18 cellular contexts compared by ENCODE assay signal in the genomic region with DNA sequence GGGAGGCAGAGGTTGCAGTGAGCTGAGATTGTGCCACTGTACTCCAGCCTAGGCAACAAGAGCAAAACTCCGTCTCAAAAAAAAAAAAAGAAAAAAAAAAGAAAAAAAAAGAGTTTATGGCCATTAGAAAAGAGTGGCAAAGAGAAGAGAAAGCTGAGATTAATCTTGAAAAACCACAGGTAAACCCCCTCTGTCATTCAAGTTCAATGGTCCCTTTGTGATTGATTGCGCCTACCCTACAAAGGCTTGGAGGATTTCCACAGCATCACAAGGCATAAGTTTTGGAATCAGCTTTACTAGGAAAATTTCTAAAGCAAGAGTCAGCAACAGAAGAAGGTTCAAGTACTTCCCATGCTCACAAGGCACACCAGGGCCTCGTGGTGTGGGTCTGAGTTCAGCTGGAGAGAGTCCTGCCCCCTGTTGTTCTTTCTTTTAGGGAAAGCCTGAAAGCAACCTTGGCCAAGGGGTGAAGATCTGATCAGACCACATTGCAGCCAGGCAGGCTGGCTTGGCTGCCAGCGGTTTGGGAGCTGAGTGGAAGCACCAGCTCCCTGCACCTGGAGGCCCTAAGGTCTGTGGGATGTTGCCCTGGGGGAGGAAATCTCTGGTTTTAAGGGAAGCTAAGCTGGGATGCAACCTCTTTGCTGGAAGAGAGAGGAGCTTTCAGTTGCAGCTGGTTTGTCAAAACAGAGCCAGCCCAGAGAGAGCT. TPM values are rescaled to one million over a fixed set of nuclear protein-coding genes. Genes with fewer than 3 reads are reported as not detected.
DNase-seq lines count a peak whose midpoint lies in the region; ATAC-seq and TF ChIP-seq lines count a peak whose summit lies in the region.
"Had no signal": no experiment of that assay in that cellular context is flagged by ENCODE, and none has a peak within 500 bp of the region (broad histone marks: within the 10 kb centered on the region; RNA-seq: fewer than 3 reads in every experiment).

No MANE protein-coding gene starts in this region.

- H3K36me3 Mint-ChIP-seq in endodermal cell (ENCODE audit: low read depth) (no peaks in the 10 kb centered on the region), nephron (ENCODE audit: low read depth) (no peaks in the 10 kb centered on the region)
- H3K36me3 Mint-ChIP-seq in activated CD8-positive, alpha-beta memory T cell treated with anti-CD3 and anti-CD28 coated beads, Interleukin-2, amount 10 ng/mL, durations not matched to agents 7 days and 5 days, result no peaks in the 10 kb centered on the region
- H3K36me3 Mint-ChIP-seq: CD14-positive monocyte; CD8-positive, alpha-beta T cell had no signal

- ATAC-seq in lower lobe of right lung, result no peak
- no peak for ATAC-seq in activated CD8-positive, alpha-beta memory T cell treated with anti-CD3 and anti-CD28 coated beads, Interleukin-2, amount 10 ng/mL, durations not matched to agents 7 days and 5 days
- ATAC-seq in HG03439 (IDR thresholded peaks at IDR 0.05; ENCODE audit: unreplicated experiment), result no peak
- ATAC-seq: CD8-positive, alpha-beta T cell had no signal

- no peaks in the 10 kb centered on the region for H3K4me1 Mint-ChIP-seq in endodermal cell
- H3K4me1 Mint-ChIP-seq in nephron, result peaks cover 25% of the 10 kb centered on the region
- H3K4me1 Mint-ChIP-seq in activated CD8-positive, alpha-beta memory T cell treated with anti-CD3 and anti-CD28 coated beads, Interleukin-2, amount 10 ng/mL, durations not matched to agents 7 days and 5 days, result no peaks in the 10 kb centered on the region
- H3K4me1 Mint-ChIP-seq: CD14-positive monocyte had no signal

- no peaks in the 10 kb centered on the region for H3K9me3 ChIP-seq in endodermal cell (ENCODE audit: control insufficient read depth, low read length)
- H3K9me3 ChIP-seq in lower lobe of right lung, result no peaks in the 10 kb centered on the region

- H3K36me3 ChIP-seq in endodermal cell (ENCODE audit: control insufficient read depth, insufficient read depth, low read length), result no peaks in the 10 kb centered on the region
- H3K36me3 ChIP-seq in lower lobe of right lung, result no peaks in the 10 kb centered on the region

- H3K9me3 Mint-ChIP-seq in endodermal cell, result no peaks in the 10 kb centered on the region
- no peaks in the 10 kb centered on the region for H3K9me3 Mint-ChIP-seq in nephron
- no peaks in the 10 kb centered on the region for H3K9me3 Mint-ChIP-seq in activated CD8-positive, alpha-beta memory T cell treated with anti-CD3 and anti-CD28 coated beads, Interleukin-2, amount 10 ng/mL, durations not matched to agents 7 days and 5 days (ENCODE audit: low read depth)
- H3K9me3 Mint-ChIP-seq: CD8-positive, alpha-beta T cell; HFFc6 had no signal

- H3K27me3 ChIP-seq in endodermal cell (ENCODE audit: control insufficient read depth, insufficient read depth, low read length, poor library complexity, severe bottlenecking) (peaks cover 11% of the 10 kb centered on the region), lower lobe of right lung (ENCODE audit: low read depth) (no peaks in the 10 kb centered on the region)

- WGBS in endodermal cell (ENCODE audit: insufficient coverage in 1 of 2, insufficient read length in 1 of 2), 2 experiments, result 77 to 80% methylated on average over 2 to 3 of the region's 4 CpGs

- H3K4me1 ChIP-seq in endodermal cell (ENCODE audit: control insufficient read depth, insufficient read depth, low read length) (no peaks in the 10 kb centered on the region), lower lobe of right lung (no peaks in the 10 kb centered on the region)

- no peaks in the 10 kb centered on the region for H3K27me3 Mint-ChIP-seq in endodermal cell (ENCODE audit: insufficient read depth)
- H3K27me3 Mint-ChIP-seq in nephron (ENCODE audit: low read depth), result peaks cover 7% of the 10 kb centered on the region
- peaks cover 10% of the 10 kb centered on the region for H3K27me3 Mint-ChIP-seq in activated CD8-positive, alpha-beta memory T cell treated with anti-CD3 and anti-CD28 coated beads, Interleukin-2, amount 10 ng/mL, durations not matched to agents 7 days and 5 days

- DNase-seq in NCI-H82 (lab: John Stamatoyannopoulos, UW), result peak; percentile 14
- DNase-seq in NCI-H82 treated with DMSO at 0.1 percent for 48 hours (lab: John Stamatoyannopoulos, UW; ENCODE audit: unreplicated experiment), result no peak
- DNase-seq in endodermal cell, result peak; percentile 53
- DNase-seq in lower lobe of right lung, result no peak
- DNase-seq in LoVo (ENCODE audit: low spot score), result no peak
- no peak for DNase-seq in activated CD8-positive, alpha-beta memory T cell treated with anti-CD3 and anti-CD28 coated beads, Interleukin-2, amount 10 ng/mL, durations not matched to agents 7 days and 5 days
- DNase-seq: CD8-positive, alpha-beta T cell; COR-L47; DMS153; DMS79 treated with DMSO at 0.1 percent for 48 hours; GDM1; HFFc6 had no signal

- TF ChIP-seq CTCF in endodermal cell (conservative IDR thresholded peaks at IDR 0.05) (no peak), nephron (IDR thresholded peaks at IDR 0.05; ENCODE audit: unreplicated experiment in 3 of 3) (no peak), lower lobe of right lung (IDR thresholded peaks at IDR 0.05) (no peak)

- H3K9ac ChIP-seq in endodermal cell (ENCODE audit: extremely low read depth, low read length, poor library complexity, severe bottlenecking), result no peak overlapping the region

- H3K27ac ChIP-seq in endodermal cell (ENCODE audit: low read depth, low read length) (no peak overlapping the region), lower lobe of right lung (no peak overlapping the region)
- H3K27ac ChIP-seq: 22Rv1, HL-60 had no signal

- intact Hi-C loops in lower lobe of right lung (cut with DNase I), result no loop called here

- H3K27ac Mint-ChIP-seq in endodermal cell (no peak overlapping the region), nephron (peak overlapping the region in 2 of 3 experiments; percentile 55 to 72)
- H3K27ac Mint-ChIP-seq in activated CD8-positive, alpha-beta memory T cell treated with anti-CD3 and anti-CD28 coated beads, Interleukin-2, amount 10 ng/mL, durations not matched to agents 7 days and 5 days, result no peak overlapping the region
- H3K27ac Mint-ChIP-seq: CD8-positive, alpha-beta T cell; HFFc6 had no signal

- H3K4me3 Mint-ChIP-seq in endodermal cell, result no peak overlapping the region
- H3K4me3 Mint-ChIP-seq in nephron, result no peak overlapping the region
- no peak overlapping the region for H3K4me3 Mint-ChIP-seq in activated CD8-positive, alpha-beta memory T cell treated with anti-CD3 and anti-CD28 coated beads, Interleukin-2, amount 10 ng/mL, durations not matched to agents 7 days and 5 days
- H3K4me3 Mint-ChIP-seq: CD14-positive monocyte; CD8-positive, alpha-beta T cell; HFFc6 had no signal

- H3K4me3 ChIP-seq in endodermal cell (ENCODE audit: low read length) (no peak overlapping the region), lower lobe of right lung (no peak overlapping the region)

- CTCF ChIA-PET in activated CD8-positive, alpha-beta memory T cell treated with anti-CD3 and anti-CD28 coated beads, Interleukin-2, amount 10 ng/mL, durations not matched to agents 7 days and 5 days (lab: Charles Lee), result interaction anchor here (1.0 to 1.2 kb wide), 2 partner anchors 19 to 123 kb away, joined by 3 read pairs; no protein-coding TSS in a partner anchor

RNA-seq across cellular contexts. Expression of a gene that starts 41.8 kb away (rescaled TPM):
- total RNA-seq in endodermal cell, result not detected
- 0.82 TPM for polyA plus RNA-seq in endodermal cell (2013, experiment 1 of 2)
- polyA plus RNA-seq in endodermal cell (2013, experiment 2 of 2), result 1.2 TPM
- total RNA-seq in lower lobe of right lung, result 0.92 TPM
- total RNA-seq in activated CD8-positive, alpha-beta memory T cell treated with anti-CD3 and anti-CD28 coated beads, Interleukin-2, amount 10 ng/mL, durations not matched to agents 7 days and 5 days, result not detected
- total RNA-seq: CD8-positive, alpha-beta T cell; HFFc6 had no signal
- polyA plus RNA-seq: BJ, CD14-positive monocyte had no signal

Comparison
In these comparisons a context has a peak if more than half of its experiments do, and no peak if none do; other contexts are left out.
1. DNase-seq: peak in NCI-H82 (single experiment) and endodermal cell (single experiment); none in NCI-H82 treated with DMSO at 0.1 percent for 48 hours (single experiment), lower lobe of right lung (single experiment), LoVo (single experiment) and activated CD8-positive, alpha-beta memory T cell treated with anti-CD3 and anti-CD28 coated beads, Interleukin-2, amount 10 ng/mL, durations not matched to agents 7 days and 5 days (single experiment).
2. H3K27ac Mint-ChIP-seq: peak in nephron (2 of 3); none in endodermal cell (single experiment) and activated CD8-positive, alpha-beta memory T cell treated with anti-CD3 and anti-CD28 coated beads, Interleukin-2, amount 10 ng/mL, durations not matched to agents 7 days and 5 days (single experiment).